In the genomic region with DNA sequence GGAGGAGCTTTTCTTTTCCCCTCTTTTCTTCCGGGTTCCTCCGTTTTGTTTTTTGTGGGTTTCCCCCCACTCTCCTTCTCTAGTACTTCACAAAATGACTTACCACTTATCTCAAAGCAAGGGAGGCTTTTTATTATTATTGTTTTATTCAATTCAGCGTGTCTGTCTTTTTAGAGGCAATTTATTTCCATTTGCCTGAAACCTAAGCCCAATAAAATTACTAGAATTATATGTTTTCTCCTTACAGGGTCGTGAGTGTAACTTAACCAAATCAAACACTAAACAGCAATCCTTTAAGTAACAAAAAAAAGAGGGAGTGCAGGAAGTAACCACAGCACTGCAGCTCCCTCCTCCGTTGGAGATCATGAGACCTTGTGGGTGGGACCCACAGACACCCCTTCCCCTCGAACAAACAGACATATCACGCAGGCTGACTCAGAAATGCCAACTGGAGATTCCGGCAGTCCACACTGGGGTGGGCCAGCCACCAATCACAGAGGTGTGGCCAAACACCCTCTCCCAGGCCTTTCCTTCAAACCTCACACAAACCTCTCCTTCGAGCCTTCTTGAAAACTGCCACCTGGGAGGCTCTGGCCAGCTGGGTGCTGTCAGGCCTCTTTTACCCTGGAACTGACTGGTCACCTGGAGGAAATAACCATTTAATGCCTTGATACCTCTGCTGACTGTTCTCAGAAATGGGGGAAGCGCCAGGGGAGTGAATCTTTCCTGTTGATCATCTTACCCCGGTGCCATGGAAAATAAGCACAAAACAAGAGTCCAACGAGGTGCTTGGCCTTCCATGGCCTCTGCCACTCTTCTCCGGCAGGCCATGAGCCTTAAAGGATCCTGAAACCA, we compare ENCODE assay signal across 8 cellular contexts.
DNase-seq lines count a peak whose midpoint lies in the region; ATAC-seq and TF ChIP-seq lines count a peak whose summit lies in the region.

No MANE protein-coding gene starts in this region.

- H3K27me3 ChIP-seq in mucosa of stomach (ENCODE audit: control insufficient read depth, insufficient read depth, low read length) (no peaks in the 10 kb centered on the region), vagina (no peaks in the 10 kb centered on the region)

- no peaks in the 10 kb centered on the region for H3K9me3 Mint-ChIP-seq in stimulated activated naive CD8-positive, alpha-beta T cell treated with anti-CD3 and anti-CD28 coated beads, Interleukin-15, Interleukin-2, amounts not matched to agents 100 ng/mL and 50 ng/mL, for 24 hours
- H3K9me3 Mint-ChIP-seq in chondrocyte (ENCODE audit: low read depth), result no peaks in the 10 kb centered on the region

- H3K27ac ChIP-seq in vagina, result peak overlapping the region; percentile 87

- peak overlapping the region; percentile 67 for H3K4me3 ChIP-seq in mucosa of stomach (ENCODE audit: low read length)
- peak overlapping the region; percentile 58 to 67 for H3K4me3 ChIP-seq in vagina

- peak; percentile 4 for TF ChIP-seq CTCF in chondrocyte (IDR thresholded peaks at IDR 0.05)
- TF ChIP-seq CTCF in vagina (IDR thresholded peaks at IDR 0.05), result no peak

- intact Hi-C loops in vagina (cut with DNase I), result no loop called here

- no peaks in the 10 kb centered on the region for H3K36me3 ChIP-seq in mucosa of stomach (ENCODE audit: control insufficient read depth, insufficient read depth, low read length)
- H3K36me3 ChIP-seq in vagina, result no peaks in the 10 kb centered on the region

- H3K9ac ChIP-seq in mucosa of stomach (ENCODE audit: low read length), result peak overlapping the region; percentile 88

- H3K27ac Mint-ChIP-seq in stimulated activated naive CD8-positive, alpha-beta T cell treated with anti-CD3 and anti-CD28 coated beads, Interleukin-15, Interleukin-2, amounts not matched to agents 100 ng/mL and 50 ng/mL, for 24 hours, result peak overlapping the region; percentile 36
- no peak overlapping the region for H3K27ac Mint-ChIP-seq in chondrocyte (ENCODE audit: unreplicated experiment)

- H3K9me3 ChIP-seq in mucosa of stomach (ENCODE audit: control insufficient read depth, low read length) (no peaks in the 10 kb centered on the region), vagina (no peaks in the 10 kb centered on the region)

- H3K4me1 Mint-ChIP-seq in stimulated activated naive CD8-positive, alpha-beta T cell treated with anti-CD3 and anti-CD28 coated beads, Interleukin-15, Interleukin-2, amounts not matched to agents 100 ng/mL and 50 ng/mL, for 24 hours (ENCODE audit: low read depth), result peaks cover 15% of the 10 kb centered on the region
- H3K4me1 Mint-ChIP-seq in chondrocyte (ENCODE audit: low read depth), result peaks cover 45% of the 10 kb centered on the region

- H3K4me1 ChIP-seq in mucosa of stomach (ENCODE audit: control insufficient read depth, insufficient read depth, low read length) (peaks cover 70% of the 10 kb centered on the region), vagina (peaks cover 64% of the 10 kb centered on the region)

- no peak for DNase-seq in stimulated activated naive CD8-positive, alpha-beta T cell treated with anti-CD3 and anti-CD28 coated beads, Interleukin-15, Interleukin-2, amounts not matched to agents 100 U/mL and 50 U/mL, for 24 hours
- DNase-seq in chondrocyte (ENCODE audit: low spot score) (no peak), vagina (ENCODE audit: extremely low spot score in 2 of 2) (no peak), NCI-H1930 (lab: John Stamatoyannopoulos, UW) (no peak)

- ATAC-seq in stimulated activated naive CD8-positive, alpha-beta T cell treated with anti-CD3 and anti-CD28 coated beads, Interleukin-15, Interleukin-2, amounts not matched to agents 100 U/mL and 50 U/mL, for 24 hours, result no peak
- no peak for ATAC-seq in HG03108 (IDR thresholded peaks at IDR 0.05; ENCODE audit: unreplicated experiment)
- ATAC-seq in GM19397 (IDR thresholded peaks at IDR 0.05; ENCODE audit: unreplicated experiment), result no peak

- no peak for TF ChIP-seq POLR2A in vagina (IDR thresholded peaks at IDR 0.05)

- H3K27me3 Mint-ChIP-seq in stimulated activated naive CD8-positive, alpha-beta T cell treated with anti-CD3 and anti-CD28 coated beads, Interleukin-15, Interleukin-2, amounts not matched to agents 100 ng/mL and 50 ng/mL, for 24 hours, result peaks cover 65% of the 10 kb centered on the region
- peaks cover 16% of the 10 kb centered on the region for H3K27me3 Mint-ChIP-seq in chondrocyte (ENCODE audit: low read depth)

- H3K36me3 Mint-ChIP-seq in stimulated activated naive CD8-positive, alpha-beta T cell treated with anti-CD3 and anti-CD28 coated beads, Interleukin-15, Interleukin-2, amounts not matched to agents 100 ng/mL and 50 ng/mL, for 24 hours (ENCODE audit: low read depth), result no peaks in the 10 kb centered on the region
- H3K36me3 Mint-ChIP-seq in chondrocyte (ENCODE audit: low read depth), result no peaks in the 10 kb centered on the region

- peak overlapping the region; percentile 18 for H3K4me3 Mint-ChIP-seq in stimulated activated naive CD8-positive, alpha-beta T cell treated with anti-CD3 and anti-CD28 coated beads, Interleukin-15, Interleukin-2, amounts not matched to agents 100 ng/mL and 50 ng/mL, for 24 hours
- peak overlapping the region; percentile 61 for H3K4me3 Mint-ChIP-seq in chondrocyte (ENCODE audit: unreplicated experiment)
